In genomic region chr20:54550776-54551396, GRCh38 we compare ENCODE assay signal across 17 cellular contexts.
DNase-seq lines count a peak whose midpoint lies in the region; FAIRE-seq and TF ChIP-seq lines count a peak whose summit lies in the region.
"Had no signal": no experiment of that assay in that cellular context is flagged by ENCODE, and none has a peak within 500 bp of the region (broad histone marks: within the 10 kb centered on the region; RNA-seq: fewer than 3 reads in every experiment).

No MANE protein-coding gene starts in this region.

- FAIRE-seq in HTR-8/SVneo (lab: Jason Lieb, UNC), result peak; percentile 44
- FAIRE-seq: RCC 7860 had no signal

- H4K8ac ChIP-seq in mesendoderm (ENCODE audit: low read depth, low read length), result no peak overlapping the region

- no peak overlapping the region for H3K27ac ChIP-seq in brain microvascular endothelial cell
- H3K27ac ChIP-seq in mesendoderm (ENCODE audit: low read depth, low read length), result no peak overlapping the region
- no peak overlapping the region for H3K27ac ChIP-seq in thyroid gland
- H3K27ac ChIP-seq: BLaER1 had no signal

- no peak overlapping the region for H2BK15ac ChIP-seq in mesendoderm (replicated peaks; ENCODE audit: low read depth)

- H3K23ac ChIP-seq in mesendoderm (ENCODE audit: low read length), result no peak overlapping the region

- no peak overlapping the region for H2BK5ac ChIP-seq in mesendoderm (ENCODE audit: low read length)

- H3K9me3 ChIP-seq in thyroid gland, result no peaks in the 10 kb centered on the region
- H3K9me3 ChIP-seq: BLaER1, HAP-1 had no signal

- intact Hi-C loops in thyroid gland (cut with DNase I), result no loop called here

- H3K4me3 ChIP-seq in brain microvascular endothelial cell (ENCODE audit: low read depth, low read length) (no peak overlapping the region), fibroblast of the aortic adventitia (ENCODE audit: low read depth, low read length) (no peak overlapping the region), mesendoderm (ENCODE audit: low read length) (no peak overlapping the region), thyroid gland (replicated peaks in 1 of 3) (no peak overlapping the region)
- H3K4me3 ChIP-seq: BLaER1, HAP-1 had no signal

- no peaks in the 10 kb centered on the region for H3K79me1 ChIP-seq in mesendoderm (ENCODE audit: low read length)

- no peaks in the 10 kb centered on the region for H3K79me2 ChIP-seq in mesendoderm (ENCODE audit: control insufficient read depth, insufficient read depth, low read length)

- TF ChIP-seq CTCF in brain microvascular endothelial cell (IDR thresholded peaks at IDR 0.05; ENCODE audit: low read depth, low read length, missing control alignments) (no peak), fibroblast of the aortic adventitia (IDR thresholded peaks at IDR 0.05; ENCODE audit: insufficient read depth, low read length) (no peak), thyroid gland (IDR thresholded peaks at IDR 0.05) (no peak)

- no peak overlapping the region for H2AK5ac ChIP-seq in mesendoderm (ENCODE audit: low read length)

- H3K18ac ChIP-seq in mesendoderm (ENCODE audit: low read length), result no peak overlapping the region

- no peak overlapping the region for H3K56ac ChIP-seq in mesendoderm (ENCODE audit: low read length)

- H3K4ac ChIP-seq in mesendoderm (ENCODE audit: low read depth, low read length), result no peak overlapping the region

- no peak overlapping the region for H3K9ac ChIP-seq in mesendoderm (ENCODE audit: low read length)
- H3K9ac ChIP-seq: BLaER1 had no signal

- TF ChIP-seq POLR2A in thyroid gland (IDR thresholded peaks at IDR 0.05), result no peak

- H3K4me1 ChIP-seq in mesendoderm (ENCODE audit: control insufficient read depth, low read depth, low read length), result no peaks in the 10 kb centered on the region
- no peaks in the 10 kb centered on the region for H3K4me1 ChIP-seq in thyroid gland
- H3K4me1 ChIP-seq: BLaER1 had no signal

- H4K5ac ChIP-seq in mesendoderm (ENCODE audit: low read length), result no peak overlapping the region

- in situ Hi-C loops in brain microvascular endothelial cell (cut with HindIII; ENCODE audit: low pct_ligation_motif_present, low sequenced_read_pairs), result no loop called here

- no peaks in the 10 kb centered on the region for H3K36me3 ChIP-seq in brain microvascular endothelial cell (replicated peaks)
- H3K36me3 ChIP-seq in mesendoderm (ENCODE audit: control insufficient read depth, insufficient read depth, low read length), result no peaks in the 10 kb centered on the region
- H3K36me3 ChIP-seq in thyroid gland, result no peaks in the 10 kb centered on the region
- H3K36me3 ChIP-seq: BLaER1, HAP-1 had no signal

- peak; percentile 13 for DNase-seq in Daoy (ENCODE audit: low read depth)
- no peak for DNase-seq in HTR-8/SVneo (ENCODE audit: insufficient read length, low spot score)
- peak; percentile 25 for DNase-seq in brain microvascular endothelial cell
- peak; percentile 40 for DNase-seq in fibroblast of the aortic adventitia (ENCODE audit: low read depth)
- no peak for DNase-seq in mesendoderm
- no peak for DNase-seq in thyroid gland
- no peak for DNase-seq in NCI-H1417 (lab: John Stamatoyannopoulos, UW)
- DNase-seq: DMS153, Karpas-422, MM.1S, NCI-H1930, NCI-H2171 treated with DMSO at 0.1 percent for 48 hours, NCI-H510A treated with DMSO at 0.1 percent for 48 hours, SHP77 had no signal

- no CpG with 5 or more reads among the region's 5 CpGs for WGBS in mesendoderm (ENCODE audit: extremely low coverage, insufficient coverage, low lambda C conversion rate)
- 93 to 98% methylated on average over 5 of the region's 5 CpGs for WGBS in thyroid gland, 2 donors

- H3K27me3 ChIP-seq in brain microvascular endothelial cell (replicated peaks) (no peaks in the 10 kb centered on the region), mesendoderm (ENCODE audit: insufficient read depth, low read length, poor library complexity) (no peaks in the 10 kb centered on the region), thyroid gland (no peaks in the 10 kb centered on the region)
- H3K27me3 ChIP-seq: BLaER1 had no signal

- no peak overlapping the region for H3K4me2 ChIP-seq in mesendoderm (ENCODE audit: low read length)
- H3K4me2 ChIP-seq: BLaER1 had no signal

- no peak overlapping the region for H2BK120ac ChIP-seq in mesendoderm (ENCODE audit: low read depth, low read length)

Comparison
In these comparisons a context has a peak if more than half of its experiments do, and no peak if none do; other contexts are left out.
1. DNase-seq: peak in Daoy (single experiment), brain microvascular endothelial cell (single experiment) and fibroblast of the aortic adventitia (single experiment); none in HTR-8/SVneo (single experiment), mesendoderm (single experiment), thyroid gland (0 of 2) and NCI-H1417 (0 of 3).